Comparison of ENCODE assay signal across 1 cellular context in the genomic region with DNA sequence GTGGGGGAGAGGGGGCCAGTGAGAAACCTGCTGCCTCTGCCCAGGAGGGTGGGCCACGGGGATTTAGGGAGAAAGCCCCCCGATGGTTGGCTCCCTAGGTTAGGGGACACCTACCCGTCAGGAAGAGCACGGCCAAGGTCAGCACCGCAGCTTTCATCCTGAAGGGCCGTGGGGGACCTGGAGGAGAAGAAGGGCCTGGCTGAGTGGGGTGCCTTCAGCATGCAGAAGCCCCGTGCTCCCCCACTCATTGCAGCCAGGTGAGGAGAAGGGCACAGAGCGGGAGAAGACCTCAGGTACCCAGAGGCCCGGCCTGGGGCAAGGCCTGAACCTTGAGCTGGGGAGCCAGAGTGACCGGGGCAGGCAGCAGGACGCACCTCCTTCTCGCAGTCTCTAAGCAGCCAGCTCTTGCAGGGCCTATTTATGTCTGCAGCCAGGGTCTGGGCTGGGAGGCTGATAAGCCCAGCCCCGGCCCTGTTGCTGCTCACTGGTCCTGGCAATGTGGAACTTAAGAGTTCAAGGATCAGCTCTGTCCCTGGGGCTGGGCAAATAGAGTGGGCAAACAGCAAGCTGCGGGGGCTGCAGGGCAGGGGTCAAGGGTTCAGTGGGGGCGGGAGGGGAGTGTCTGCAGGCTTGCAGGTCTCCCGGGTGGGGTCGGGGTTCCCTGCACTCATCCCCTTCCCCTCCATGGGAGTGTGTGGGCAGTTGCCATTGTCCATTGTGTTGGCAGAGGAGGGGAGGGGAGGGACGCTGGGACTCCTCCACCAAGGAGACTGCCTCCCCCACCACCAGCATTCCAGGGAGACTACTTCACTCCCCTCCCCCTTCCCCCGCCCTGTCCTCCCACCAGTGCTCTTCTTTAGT.
TF ChIP-seq lines count a peak whose summit lies in the region.

A gene (minus strand): TSS at position 392 of the 861 bp plus-strand sequence. CDS start 235 bp downstream, at position 157.

TF ChIP-seq in HepG2, 621 proteins besides CTCF, POLR2A, EP300 and RAD21 (continued from another document and continues in another):
- TF ChIP-seq, protein P1, sequence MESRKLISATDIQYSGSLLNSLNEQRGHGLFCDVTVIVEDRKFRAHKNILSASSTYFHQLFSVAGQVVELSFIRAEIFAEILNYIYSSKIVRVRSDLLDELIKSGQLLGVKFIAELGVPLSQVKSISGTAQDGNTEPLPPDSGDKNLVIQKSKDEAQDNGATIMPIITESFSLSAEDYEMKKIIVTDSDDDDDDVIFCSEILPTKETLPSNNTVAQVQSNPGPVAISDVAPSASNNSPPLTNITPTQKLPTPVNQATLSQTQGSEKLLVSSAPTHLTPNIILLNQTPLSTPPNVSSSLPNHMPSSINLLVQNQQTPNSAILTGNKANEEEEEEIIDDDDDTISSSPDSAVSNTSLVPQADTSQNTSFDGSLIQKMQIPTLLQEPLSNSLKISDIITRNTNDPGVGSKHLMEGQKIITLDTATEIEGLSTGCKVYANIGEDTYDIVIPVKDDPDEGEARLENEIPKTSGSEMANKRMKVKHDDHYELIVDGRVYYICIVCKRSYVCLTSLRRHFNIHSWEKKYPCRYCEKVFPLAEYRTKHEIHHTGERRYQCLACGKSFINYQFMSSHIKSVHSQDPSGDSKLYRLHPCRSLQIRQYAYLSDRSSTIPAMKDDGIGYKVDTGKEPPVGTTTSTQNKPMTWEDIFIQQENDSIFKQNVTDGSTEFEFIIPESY (CRISPR knock-in tag; IDR thresholded peaks at IDR 0.05), result peak; percentile 30; the same call in 1 of the 2 replicates
- peak; percentile 98 for TF ChIP-seq ZNF790 (CRISPR knock-in tag; IDR thresholded peaks at IDR 0.05; ENCODE audit: borderline replicate concordance)
- peak; percentile 62; the same call in 1 of the 2 replicates for TF ChIP-seq EEA1 (CRISPR knock-in tag; IDR thresholded peaks at IDR 0.05; ENCODE audit: borderline replicate concordance)
- TF ChIP-seq ZNF766 (CRISPR knock-in tag; IDR thresholded peaks at IDR 0.05; ENCODE audit: borderline replicate concordance), result peak; percentile 85
- TF ChIP-seq ZNF446 (CRISPR knock-in tag; IDR thresholded peaks at IDR 0.05), result peak; percentile 69; the same call in 1 of the 2 replicates
- TF ChIP-seq ZNF264 (CRISPR knock-in tag; IDR thresholded peaks at IDR 0.05), result 0 out of 2 replicates have a peak, but pooled peaks have one; percentile 51
- peak; percentile 99 for TF ChIP-seq NR2F6 (IDR thresholded peaks at IDR 0.05)
- peak; percentile 98 for TF ChIP-seq NR2F6 (CRISPR knock-in tag; IDR thresholded peaks at IDR 0.05)
- TF ChIP-seq, protein P2, sequence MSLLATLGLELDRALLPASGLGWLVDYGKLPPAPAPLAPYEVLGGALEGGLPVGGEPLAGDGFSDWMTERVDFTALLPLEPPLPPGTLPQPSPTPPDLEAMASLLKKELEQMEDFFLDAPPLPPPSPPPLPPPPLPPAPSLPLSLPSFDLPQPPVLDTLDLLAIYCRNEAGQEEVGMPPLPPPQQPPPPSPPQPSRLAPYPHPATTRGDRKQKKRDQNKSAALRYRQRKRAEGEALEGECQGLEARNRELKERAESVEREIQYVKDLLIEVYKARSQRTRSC (CRISPR knock-in tag; IDR thresholded peaks at IDR 0.05; ENCODE audit: low read depth), result no peak
- TF ChIP-seq ZNF816 (CRISPR knock-in tag; IDR thresholded peaks at IDR 0.05; ENCODE audit: borderline replicate concordance), result no peak
- TF ChIP-seq, protein P3, sequence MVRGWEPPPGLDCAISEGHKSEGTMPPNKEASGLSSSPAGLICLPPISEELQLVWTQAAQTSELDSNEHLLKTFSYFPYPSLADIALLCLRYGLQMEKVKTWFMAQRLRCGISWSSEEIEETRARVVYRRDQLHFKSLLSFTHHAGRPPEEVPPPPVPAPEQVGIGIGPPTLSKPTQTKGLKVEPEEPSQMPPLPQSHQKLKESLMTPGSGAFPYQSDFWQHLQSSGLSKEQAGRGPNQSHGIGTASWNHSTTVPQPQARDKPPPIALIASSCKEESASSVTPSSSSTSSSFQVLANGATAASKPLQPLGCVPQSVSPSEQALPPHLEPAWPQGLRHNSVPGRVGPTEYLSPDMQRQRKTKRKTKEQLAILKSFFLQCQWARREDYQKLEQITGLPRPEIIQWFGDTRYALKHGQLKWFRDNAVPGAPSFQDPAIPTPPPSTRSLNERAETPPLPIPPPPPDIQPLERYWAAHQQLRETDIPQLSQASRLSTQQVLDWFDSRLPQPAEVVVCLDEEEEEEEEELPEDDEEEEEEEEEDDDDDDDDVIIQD (CRISPR knock-in tag; IDR thresholded peaks at IDR 0.05; ENCODE audit: low read depth), result no peak; the same call in 1 of the 2 replicates
- TF ChIP-seq SPEN (CRISPR knock-in tag; IDR thresholded peaks at IDR 0.05; ENCODE audit: low read depth), result peak; percentile 95
- TF ChIP-seq, protein P4, sequence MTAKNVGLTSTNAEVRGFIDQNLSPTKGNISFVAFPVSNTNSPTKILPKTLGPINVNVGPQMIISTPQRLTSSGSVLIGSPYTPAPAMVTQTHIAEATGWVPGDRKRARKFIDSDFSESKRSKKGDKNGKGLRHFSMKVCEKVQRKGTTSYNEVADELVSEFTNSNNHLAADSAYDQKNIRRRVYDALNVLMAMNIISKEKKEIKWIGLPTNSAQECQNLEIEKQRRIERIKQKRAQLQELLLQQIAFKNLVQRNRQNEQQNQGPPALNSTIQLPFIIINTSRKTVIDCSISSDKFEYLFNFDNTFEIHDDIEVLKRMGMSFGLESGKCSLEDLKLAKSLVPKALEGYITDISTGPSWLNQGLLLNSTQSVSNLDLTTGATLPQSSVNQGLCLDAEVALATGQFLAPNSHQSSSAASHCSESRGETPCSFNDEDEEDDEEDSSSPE (CRISPR knock-in tag; IDR thresholded peaks at IDR 0.05), result peak; percentile 38
- TF ChIP-seq, protein P5, sequence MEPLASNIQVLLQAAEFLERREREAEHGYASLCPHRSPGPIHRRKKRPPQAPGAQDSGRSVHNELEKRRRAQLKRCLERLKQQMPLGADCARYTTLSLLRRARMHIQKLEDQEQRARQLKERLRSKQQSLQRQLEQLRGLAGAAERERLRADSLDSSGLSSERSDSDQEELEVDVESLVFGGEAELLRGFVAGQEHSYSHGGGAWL (CRISPR knock-in tag; IDR thresholded peaks at IDR 0.05), result peak; percentile 73
- TF ChIP-seq, protein P6, sequence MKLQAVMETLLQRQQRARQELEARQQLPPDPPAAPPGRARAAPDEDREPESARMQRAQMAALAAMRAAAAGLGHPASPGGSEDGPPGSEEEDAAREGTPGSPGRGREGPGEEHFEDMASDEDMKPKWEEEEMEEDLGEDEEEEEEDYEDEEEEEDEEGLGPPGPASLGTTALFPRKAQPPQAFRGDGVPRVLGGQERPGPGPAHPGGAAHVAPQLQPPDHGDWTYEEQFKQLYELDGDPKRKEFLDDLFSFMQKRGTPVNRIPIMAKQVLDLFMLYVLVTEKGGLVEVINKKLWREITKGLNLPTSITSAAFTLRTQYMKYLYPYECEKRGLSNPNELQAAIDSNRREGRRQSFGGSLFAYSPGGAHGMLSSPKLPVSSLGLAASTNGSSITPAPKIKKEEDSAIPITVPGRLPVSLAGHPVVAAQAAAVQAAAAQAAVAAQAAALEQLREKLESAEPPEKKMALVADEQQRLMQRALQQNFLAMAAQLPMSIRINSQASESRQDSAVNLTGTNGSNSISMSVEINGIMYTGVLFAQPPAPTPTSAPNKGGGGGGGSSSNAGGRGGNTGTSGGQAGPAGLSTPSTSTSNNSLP (IDR thresholded peaks at IDR 0.05; ENCODE audit: low read depth, low read length), result peak; percentile 60; the same call in 1 of the 2 replicates
- peak; percentile 42; the same call in 1 of the 2 replicates for TF ChIP-seq CBFB (CRISPR knock-in tag; IDR thresholded peaks at IDR 0.05)
- no peak for TF ChIP-seq CHD4 (IDR thresholded peaks at IDR 0.05; ENCODE audit: borderline replicate concordance, low read length)
- TF ChIP-seq WIZ (CRISPR knock-in tag; IDR thresholded peaks at IDR 0.05), result peak; percentile 53; the same call in 1 of the 2 replicates
- TF ChIP-seq ZFP82 (CRISPR knock-in tag; IDR thresholded peaks at IDR 0.05; ENCODE audit: borderline replicate concordance), result no peak
- TF ChIP-seq MEF2D (CRISPR knock-in tag; IDR thresholded peaks at IDR 0.05), result peak; percentile 91
- peak; percentile 94 for TF ChIP-seq KDM6A (CRISPR knock-in tag; IDR thresholded peaks at IDR 0.05; ENCODE audit: low read depth)
- TF ChIP-seq, protein P7, sequence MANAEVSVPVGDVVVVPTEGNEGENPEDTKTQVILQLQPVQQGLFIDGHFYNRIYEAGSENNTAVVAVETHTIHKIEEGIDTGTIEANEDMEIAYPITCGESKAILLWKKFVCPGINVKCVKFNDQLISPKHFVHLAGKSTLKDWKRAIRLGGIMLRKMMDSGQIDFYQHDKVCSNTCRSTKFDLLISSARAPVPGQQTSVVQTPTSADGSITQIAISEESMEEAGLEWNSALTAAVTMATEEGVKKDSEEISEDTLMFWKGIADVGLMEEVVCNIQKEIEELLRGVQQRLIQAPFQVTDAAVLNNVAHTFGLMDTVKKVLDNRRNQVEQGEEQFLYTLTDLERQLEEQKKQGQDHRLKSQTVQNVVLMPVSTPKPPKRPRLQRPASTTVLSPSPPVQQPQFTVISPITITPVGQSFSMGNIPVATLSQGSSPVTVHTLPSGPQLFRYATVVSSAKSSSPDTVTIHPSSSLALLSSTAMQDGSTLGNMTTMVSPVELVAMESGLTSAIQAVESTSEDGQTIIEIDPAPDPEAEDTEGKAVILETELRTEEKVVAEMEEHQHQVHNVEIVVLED (CRISPR knock-in tag; IDR thresholded peaks at IDR 0.05; ENCODE audit: borderline replicate concordance), result peak; percentile 24; the same call in 1 of the 2 replicates
- peak; percentile 67; the same call in 1 of the 2 replicates for TF ChIP-seq ZNF441 (CRISPR knock-in tag; IDR thresholded peaks at IDR 0.05; ENCODE audit: borderline replicate concordance)
- TF ChIP-seq KDM3A (CRISPR knock-in tag; IDR thresholded peaks at IDR 0.05; ENCODE audit: low read depth), result peak; percentile 69; the same call in 1 of the 2 replicates
- TF ChIP-seq ZFP36L2 (CRISPR knock-in tag; IDR thresholded peaks at IDR 0.05), result no peak
- no peak for TF ChIP-seq ZFP36 (IDR thresholded peaks at IDR 0.05; ENCODE audit: borderline replicate concordance, low read depth, low read length, partially characterized antibody)
- TF ChIP-seq, protein P8, sequence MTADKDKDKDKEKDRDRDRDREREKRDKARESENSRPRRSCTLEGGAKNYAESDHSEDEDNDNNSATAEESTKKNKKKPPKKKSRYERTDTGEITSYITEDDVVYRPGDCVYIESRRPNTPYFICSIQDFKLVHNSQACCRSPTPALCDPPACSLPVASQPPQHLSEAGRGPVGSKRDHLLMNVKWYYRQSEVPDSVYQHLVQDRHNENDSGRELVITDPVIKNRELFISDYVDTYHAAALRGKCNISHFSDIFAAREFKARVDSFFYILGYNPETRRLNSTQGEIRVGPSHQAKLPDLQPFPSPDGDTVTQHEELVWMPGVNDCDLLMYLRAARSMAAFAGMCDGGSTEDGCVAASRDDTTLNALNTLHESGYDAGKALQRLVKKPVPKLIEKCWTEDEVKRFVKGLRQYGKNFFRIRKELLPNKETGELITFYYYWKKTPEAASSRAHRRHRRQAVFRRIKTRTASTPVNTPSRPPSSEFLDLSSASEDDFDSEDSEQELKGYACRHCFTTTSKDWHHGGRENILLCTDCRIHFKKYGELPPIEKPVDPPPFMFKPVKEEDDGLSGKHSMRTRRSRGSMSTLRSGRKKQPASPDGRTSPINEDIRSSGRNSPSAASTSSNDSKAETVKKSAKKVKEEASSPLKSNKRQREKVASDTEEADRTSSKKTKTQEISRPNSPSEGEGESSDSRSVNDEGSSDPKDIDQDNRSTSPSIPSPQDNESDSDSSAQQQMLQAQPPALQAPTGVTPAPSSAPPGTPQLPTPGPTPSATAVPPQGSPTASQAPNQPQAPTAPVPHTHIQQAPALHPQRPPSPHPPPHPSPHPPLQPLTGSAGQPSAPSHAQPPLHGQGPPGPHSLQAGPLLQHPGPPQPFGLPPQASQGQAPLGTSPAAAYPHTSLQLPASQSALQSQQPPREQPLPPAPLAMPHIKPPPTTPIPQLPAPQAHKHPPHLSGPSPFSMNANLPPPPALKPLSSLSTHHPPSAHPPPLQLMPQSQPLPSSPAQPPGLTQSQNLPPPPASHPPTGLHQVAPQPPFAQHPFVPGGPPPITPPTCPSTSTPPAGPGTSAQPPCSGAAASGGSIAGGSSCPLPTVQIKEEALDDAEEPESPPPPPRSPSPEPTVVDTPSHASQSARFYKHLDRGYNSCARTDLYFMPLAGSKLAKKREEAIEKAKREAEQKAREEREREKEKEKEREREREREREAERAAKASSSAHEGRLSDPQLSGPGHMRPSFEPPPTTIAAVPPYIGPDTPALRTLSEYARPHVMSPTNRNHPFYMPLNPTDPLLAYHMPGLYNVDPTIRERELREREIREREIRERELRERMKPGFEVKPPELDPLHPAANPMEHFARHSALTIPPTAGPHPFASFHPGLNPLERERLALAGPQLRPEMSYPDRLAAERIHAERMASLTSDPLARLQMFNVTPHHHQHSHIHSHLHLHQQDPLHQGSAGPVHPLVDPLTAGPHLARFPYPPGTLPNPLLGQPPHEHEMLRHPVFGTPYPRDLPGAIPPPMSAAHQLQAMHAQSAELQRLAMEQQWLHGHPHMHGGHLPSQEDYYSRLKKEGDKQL (CRISPR knock-in tag; IDR thresholded peaks at IDR 0.05; ENCODE audit: low read depth), result peak; percentile 80
- TF ChIP-seq, protein P9, sequence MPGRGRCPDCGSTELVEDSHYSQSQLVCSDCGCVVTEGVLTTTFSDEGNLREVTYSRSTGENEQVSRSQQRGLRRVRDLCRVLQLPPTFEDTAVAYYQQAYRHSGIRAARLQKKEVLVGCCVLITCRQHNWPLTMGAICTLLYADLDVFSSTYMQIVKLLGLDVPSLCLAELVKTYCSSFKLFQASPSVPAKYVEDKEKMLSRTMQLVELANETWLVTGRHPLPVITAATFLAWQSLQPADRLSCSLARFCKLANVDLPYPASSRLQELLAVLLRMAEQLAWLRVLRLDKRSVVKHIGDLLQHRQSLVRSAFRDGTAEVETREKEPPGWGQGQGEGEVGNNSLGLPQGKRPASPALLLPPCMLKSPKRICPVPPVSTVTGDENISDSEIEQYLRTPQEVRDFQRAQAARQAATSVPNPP (CRISPR knock-in tag; IDR thresholded peaks at IDR 0.05), result peak; percentile 91
- TF ChIP-seq HOXA5 (CRISPR knock-in tag; IDR thresholded peaks at IDR 0.05), result peak; percentile 73; the same call in 1 of the 2 replicates
- TF ChIP-seq HNF4G (IDR thresholded peaks at IDR 0.05; ENCODE audit: borderline replicate concordance, low read depth, low read length), result peak; percentile 95
- TF ChIP-seq HNF4G (CRISPR knock-in tag; IDR thresholded peaks at IDR 0.05; ENCODE audit: borderline replicate concordance, low read depth), result peak; percentile 91
- peak; percentile 61 for TF ChIP-seq THAP11 (CRISPR knock-in tag; IDR thresholded peaks at IDR 0.05)
- no peak for TF ChIP-seq PRPF4 (IDR thresholded peaks at IDR 0.05; ENCODE audit: low read depth, low read length, poor library complexity, severe bottlenecking)
- TF ChIP-seq ZFP37 (CRISPR knock-in tag; IDR thresholded peaks at IDR 0.05; ENCODE audit: borderline replicate concordance), result no peak
- no peak for TF ChIP-seq ZNF75D (CRISPR knock-in tag; IDR thresholded peaks at IDR 0.05; ENCODE audit: borderline replicate concordance)
- TF ChIP-seq MXI1 (IDR thresholded peaks at IDR 0.05; ENCODE audit: borderline replicate concordance, low read depth, low read length), result peak; percentile 72; the same call in 2 of the 3 replicates
- TF ChIP-seq, protein P10, sequence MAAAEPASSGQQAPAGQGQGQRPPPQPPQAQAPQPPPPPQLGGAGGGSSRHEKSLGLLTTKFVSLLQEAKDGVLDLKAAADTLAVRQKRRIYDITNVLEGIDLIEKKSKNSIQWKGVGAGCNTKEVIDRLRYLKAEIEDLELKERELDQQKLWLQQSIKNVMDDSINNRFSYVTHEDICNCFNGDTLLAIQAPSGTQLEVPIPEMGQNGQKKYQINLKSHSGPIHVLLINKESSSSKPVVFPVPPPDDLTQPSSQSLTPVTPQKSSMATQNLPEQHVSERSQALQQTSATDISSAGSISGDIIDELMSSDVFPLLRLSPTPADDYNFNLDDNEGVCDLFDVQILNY (CRISPR knock-in tag; conservative IDR thresholded peaks at IDR 0.05), result 0 out of 2 replicates have a peak, but pooled peaks have one; percentile 37
